In genomic region chr20:48919882-48920526, GRCh38 we compare ENCODE assay signal across 11 cellular contexts. TPM values are rescaled to one million over a fixed set of nuclear protein-coding genes. Genes with fewer than 3 reads are reported as not detected.
A peak's percentile ranks its signal among the peaks of the same experiment; 100 is the strongest.
DNase-seq lines count a peak whose midpoint lies in the region; ATAC-seq and TF ChIP-seq lines count a peak whose summit lies in the region.
"Had no signal": no experiment of that assay in that cellular context is flagged by ENCODE, and none has a peak within 500 bp of the region (broad histone marks: within the 10 kb centered on the region; RNA-seq: fewer than 3 reads in every experiment).

No MANE protein-coding gene starts in this region.

- peak overlapping the region; percentile 92 for H3K27ac Mint-ChIP-seq in central memory CD8-positive, alpha-beta T cell (ENCODE audit: low read depth)

- peak; percentile 52 for DNase-seq in NCI-H82 (lab: John Stamatoyannopoulos, UW)
- DNase-seq in NCI-H82 treated with DMSO at 0.1 percent for 48 hours (lab: John Stamatoyannopoulos, UW; ENCODE audit: unreplicated experiment): no peak
- DNase-seq in NOMO-1 treated with DMSO at 0.1 percent for 48 hours (lab: John Stamatoyannopoulos, UW; ENCODE audit: unreplicated experiment): peak; percentile 61
- no peak for DNase-seq in central memory CD8-positive, alpha-beta T cell (ENCODE audit: low spot score in 2 of 2)
- DNase-seq in osteoblast (ENCODE audit: insufficient read length, low spot score, missing footprints): no peak
- no peak for DNase-seq in NCI-H1930 (lab: John Stamatoyannopoulos, UW)
- no peak for DNase-seq in ascending aorta (ENCODE audit: low spot score in 2 of 2)
- DNase-seq: cerebellar nuclear complex, head of caudate nucleus, ovary had no signal

- peaks cover 44% of the 10 kb centered on the region for H3K79me2 ChIP-seq in osteoblast (ENCODE audit: insufficient read depth, low read length)

- peaks cover 14% of the 10 kb centered on the region for H3K36me3 Mint-ChIP-seq in central memory CD8-positive, alpha-beta T cell (ENCODE audit: insufficient read depth)

- no peak for ATAC-seq in central memory CD8-positive, alpha-beta T cell (replicated peaks; ENCODE audit: extremely low read depth, poor library complexity, severe bottlenecking)
- ATAC-seq in HG03280 (IDR thresholded peaks at IDR 0.05; ENCODE audit: unreplicated experiment): no peak

- H3K4me2 ChIP-seq in osteoblast (ENCODE audit: insufficient read depth, low read length): peak overlapping the region; percentile 98

- no peak overlapping the region for H3K4me3 ChIP-seq in osteoblast (ENCODE audit: insufficient read depth, low read length)
- H3K4me3 ChIP-seq in ascending aorta: no peak overlapping the region

- no peaks in the 10 kb centered on the region for H3K36me3 ChIP-seq in osteoblast (ENCODE audit: insufficient read depth, low read length)
- H3K36me3 ChIP-seq in ascending aorta: no peaks in the 10 kb centered on the region
- H3K36me3 ChIP-seq: ovary had no signal

- peaks cover 4% of the 10 kb centered on the region for H3K27me3 ChIP-seq in osteoblast (ENCODE audit: insufficient read depth, low read length)
- H3K27me3 ChIP-seq in ascending aorta: no peaks in the 10 kb centered on the region
- H3K27me3 ChIP-seq: ovary had no signal

- TF ChIP-seq CTCF in osteoblast (IDR thresholded peaks at IDR 0.05; ENCODE audit: extremely low read depth, low read depth, low read length) (no peak), ascending aorta (IDR thresholded peaks at IDR 0.05) (no peak)

- H3K9me3 ChIP-seq in osteoblast (ENCODE audit: low read depth, low read length) (no peaks in the 10 kb centered on the region), ascending aorta (no peaks in the 10 kb centered on the region)
- H3K9me3 ChIP-seq: ovary had no signal

- H4K20me1 ChIP-seq in osteoblast (ENCODE audit: insufficient read depth, low read length): peaks cover 12% of the 10 kb centered on the region

- intact Hi-C loops in ascending aorta (cut with DNase I): loop anchor here (5.0 to 10.0 kb wide), 5 partner anchors 93 to 625 kb away; partner anchors contain the start of genes CSE1L and PREX1

- H3K27ac ChIP-seq in osteoblast (ENCODE audit: low read depth, low read length) (no peak overlapping the region), ascending aorta (no peak overlapping the region)

- H3K4me1 ChIP-seq in osteoblast (ENCODE audit: insufficient read depth, low read length) (peaks cover 27% of the 10 kb centered on the region), ascending aorta (peaks cover 12 to 28% of the 10 kb centered on the region in 2 donors)

- no peak overlapping the region for H2AFZ ChIP-seq in osteoblast (ENCODE audit: low read length)

- H3K9me3 Mint-ChIP-seq in central memory CD8-positive, alpha-beta T cell: no peaks in the 10 kb centered on the region

- no peaks in the 10 kb centered on the region for H3K27me3 Mint-ChIP-seq in central memory CD8-positive, alpha-beta T cell

- peaks cover 43% of the 10 kb centered on the region for H3K4me1 Mint-ChIP-seq in central memory CD8-positive, alpha-beta T cell

- peak overlapping the region; percentile 86 for H3K4me3 Mint-ChIP-seq in central memory CD8-positive, alpha-beta T cell

RNA-seq across cellular contexts. Expression of gene ARFGEF2, which starts 1.5 kb away (rescaled TPM):
- total RNA-seq in osteoblast (42.0 and 47.7 TPM in 2 replicates), ascending aorta (7.9 TPM)

Comparison
In these comparisons a context has a peak if more than half of its experiments do, and no peak if none do; other contexts are left out.
1. DNase-seq: peak in NCI-H82 (single experiment) and NOMO-1 treated with DMSO at 0.1 percent for 48 hours (single experiment); none in NCI-H82 treated with DMSO at 0.1 percent for 48 hours (single experiment), central memory CD8-positive, alpha-beta T cell (0 of 2), osteoblast (single experiment), NCI-H1930 (0 of 2) and ascending aorta (0 of 2).